23 cellular contexts compared by ENCODE assay signal in the genomic region with DNA sequence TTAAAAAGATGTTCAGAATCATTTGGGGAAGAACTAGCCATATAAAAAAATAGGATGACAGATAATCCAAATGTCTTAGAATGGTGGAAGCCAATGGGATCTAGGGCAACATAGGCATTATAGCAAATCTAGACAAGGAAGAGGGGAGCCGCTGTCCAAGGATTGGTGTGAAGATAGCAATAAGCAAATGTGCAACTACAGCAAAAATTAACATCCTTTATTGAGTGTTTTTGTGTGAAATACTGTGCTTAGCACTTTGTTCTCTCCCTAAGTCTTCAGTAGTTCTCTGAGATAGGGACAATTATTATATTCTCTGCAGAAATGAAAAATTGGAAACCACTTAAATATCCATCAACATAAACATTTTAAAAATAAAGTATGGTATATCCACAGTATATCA.
DNase-seq lines count a peak whose midpoint lies in the region; ATAC-seq, FAIRE-seq and TF ChIP-seq lines count a peak whose summit lies in the region.
"Had no signal": no experiment of that assay in that cellular context is flagged by ENCODE, and none has a peak within 500 bp of the region (broad histone marks: within the 10 kb centered on the region; RNA-seq: fewer than 3 reads in every experiment).

No MANE protein-coding gene starts in this region.

- TF ChIP-seq CTCF in A549 (IDR thresholded peaks at IDR 0.05), result no peak
- TF ChIP-seq CTCF in K562 (IDR thresholded peaks at IDR 0.05 in 2 of 3, conservative IDR thresholded peaks at IDR 0.05 in 1 of 3; ENCODE audit: insufficient read depth in 2 of 3, low read depth in 1 of 3, low read length in 3 of 3), result no peak
- no peak for TF ChIP-seq CTCF in chondrocyte (IDR thresholded peaks at IDR 0.05)

- no peak overlapping the region for H2AFZ ChIP-seq in K562 (ENCODE audit: low read depth, low read length)

- in situ Hi-C loops in K562 (cut with MboI), result no loop called here

- H3K27me3 Mint-ChIP-seq in activated naive CD4-positive, alpha-beta T cell treated with anti-CD3 and anti-CD28 coated beads, Interleukin-2, amount 10 ng/mL, durations not matched to agents 7 days and 5 days, result no peaks in the 10 kb centered on the region
- H3K27me3 Mint-ChIP-seq in activated naive CD4-positive, alpha-beta T cell treated with anti-CD3 and anti-CD28 coated beads for 36 hours (ENCODE audit: low read depth), result no peaks in the 10 kb centered on the region
- H3K27me3 Mint-ChIP-seq in chondrocyte (ENCODE audit: low read depth), result no peaks in the 10 kb centered on the region
- H3K27me3 Mint-ChIP-seq: CD4-positive, alpha-beta memory T cell; CD4-positive, CD25-positive, alpha-beta regulatory T cell; CD8-positive, alpha-beta memory T cell had no signal

- TF ChIP-seq EP300 in A549 (IDR thresholded peaks at IDR 0.05) (no peak), K562 (IDR thresholded peaks at IDR 0.05; ENCODE audit: low read length) (no peak)

- no peaks in the 10 kb centered on the region for H3K79me2 ChIP-seq in K562 (ENCODE audit: control insufficient read depth, insufficient read depth, low read length)

- TF ChIP-seq RAD21 in A549 (conservative IDR thresholded peaks at IDR 0.05 in 1 of 2, IDR thresholded peaks at IDR 0.05 in 1 of 2) (no peak), K562 (CRISPR knock-in tag; conservative IDR thresholded peaks at IDR 0.05 in 1 of 2, IDR thresholded peaks at IDR 0.05 in 1 of 2) (no peak)

- H3K9me3 Mint-ChIP-seq in activated naive CD4-positive, alpha-beta T cell treated with anti-CD3 and anti-CD28 coated beads, Interleukin-2, amount 10 ng/mL, durations not matched to agents 7 days and 5 days, result no peaks in the 10 kb centered on the region
- no peaks in the 10 kb centered on the region for H3K9me3 Mint-ChIP-seq in activated naive CD4-positive, alpha-beta T cell treated with anti-CD3 and anti-CD28 coated beads for 36 hours
- no peaks in the 10 kb centered on the region for H3K9me3 Mint-ChIP-seq in chondrocyte (ENCODE audit: low read depth)
- H3K9me3 Mint-ChIP-seq: CD14-positive monocyte; CD4-positive, alpha-beta memory T cell; CD8-positive, alpha-beta memory T cell had no signal

- H3K4me1 ChIP-seq in A549 (peaks cover 7% of the 10 kb centered on the region; the same call in 2 of the 3 replicates), K562 (replicated peaks in 1 of 2; ENCODE audit: control insufficient read depth in 2 of 2, insufficient read depth in 2 of 2, low read length in 2 of 2) (peaks cover 0 to 6% of the 10 kb centered on the region in 2 experiments; a peak in 2 of 5 replicates)
- H3K4me1 ChIP-seq: BE2C, BLaER1, Caco-2 had no signal

- H3K36me3 ChIP-seq in K562 (ENCODE audit: control insufficient read depth, insufficient read depth, low read length), result peaks cover 55% of the 10 kb centered on the region
- H3K36me3 ChIP-seq: BE2C had no signal

- H3K36me3 Mint-ChIP-seq in activated naive CD4-positive, alpha-beta T cell treated with anti-CD3 and anti-CD28 coated beads, Interleukin-2, amount 10 ng/mL, durations not matched to agents 7 days and 5 days, result peaks cover 28% of the 10 kb centered on the region
- H3K36me3 Mint-ChIP-seq in activated naive CD4-positive, alpha-beta T cell treated with anti-CD3 and anti-CD28 coated beads for 36 hours (ENCODE audit: low read depth), result peaks cover 45% of the 10 kb centered on the region
- peaks cover 9% of the 10 kb centered on the region for H3K36me3 Mint-ChIP-seq in chondrocyte (ENCODE audit: low read depth)

- H3K9ac ChIP-seq in K562 (ENCODE audit: insufficient read depth in 1 of 2, low read depth in 2 of 2, low read length in 2 of 2), result no peak overlapping the region
- H3K9ac ChIP-seq: BLaER1 had no signal

- H3K4me2 ChIP-seq in A549, result no peak overlapping the region
- H3K4me2 ChIP-seq in K562 (ENCODE audit: insufficient read depth, low read length), result no peak overlapping the region
- H3K4me2 ChIP-seq: BLaER1 had no signal

- H3K9me1 ChIP-seq in K562 (ENCODE audit: control insufficient read depth, insufficient read depth, low read length), result no peaks in the 10 kb centered on the region

- FAIRE-seq in A549 (lab: Jason Lieb, UNC) (no peak), K562 (lab: Jason Lieb, UNC) (no peak)
- FAIRE-seq: D721Med, G401.6, GM12891, GM19239 had no signal

- no peaks in the 10 kb centered on the region for H3K9me3 ChIP-seq in A549
- H3K9me3 ChIP-seq in K562 (replicated peaks; ENCODE audit: control insufficient read depth, insufficient read depth, low read depth, low read length), result no peaks in the 10 kb centered on the region
- H3K9me3 ChIP-seq: BE2C, Caco-2 had no signal

- intact Hi-C loops in activated naive CD4-positive, alpha-beta T cell treated with anti-CD3 and anti-CD28 coated beads for 36 hours (cut with micrococcal nuclease), result no loop called here
- intact Hi-C loops in K562 (cut with micrococcal nuclease), result no loop called here

- POLR2A ChIA-PET in A549 (lab: Yijun Ruan, JAX), result no interaction called here
- POLR2A ChIA-PET in K562 (lab: Yijun Ruan, JAX), result no interaction called here

- no peak overlapping the region for H3K27ac ChIP-seq in A549
- no peak overlapping the region for H3K27ac ChIP-seq in K562 (ENCODE audit: extremely low read depth, low read depth, low read length)
- H3K27ac ChIP-seq: 22Rv1, BLaER1 had no signal

- no TSS peak for BruUV-seq in K562 (replicated peaks; lab: Mats Ljungman, UMichigan)

- DNase-seq in activated naive CD4-positive, alpha-beta T cell treated with anti-CD3 and anti-CD28 coated beads, Interleukin-2, amount 10 ng/mL, durations not matched to agents 7 days and 5 days, result no peak
- DNase-seq in activated naive CD4-positive, alpha-beta T cell treated with anti-CD3 and anti-CD28 coated beads for 36 hours, result no peak
- DNase-seq in A549 (ENCODE audit: low read depth in 1 of 2, low spot score in 1 of 2) (no peak), K562 (ENCODE audit: extremely low read depth in 1 of 4, low spot score in 3 of 4) (no peak), COLO829 (ENCODE audit: low spot score) (no peak), chondrocyte (ENCODE audit: low spot score) (no peak)
- DNase-seq: ACHN; BE2C; C1 segment of cervical spinal cord; Caco-2; Calu3; CD4-positive, alpha-beta memory T cell; CD4-positive, CD25-positive, alpha-beta regulatory T cell; CD8-positive, alpha-beta memory T cell; DMS79 treated with DMSO at 0.1 percent for 48 hours; GF-D8 had no signal

- H3K27me3 ChIP-seq in K562 (ENCODE audit: control insufficient read depth in 2 of 2, insufficient read depth in 2 of 2, low read length in 2 of 2), result no peaks in the 10 kb centered on the region
- H3K27me3 ChIP-seq: BE2C, BLaER1 had no signal

- H3K4me1 Mint-ChIP-seq in activated naive CD4-positive, alpha-beta T cell treated with anti-CD3 and anti-CD28 coated beads, Interleukin-2, amount 10 ng/mL, durations not matched to agents 7 days and 5 days, result peaks cover 2% of the 10 kb centered on the region
- no peaks in the 10 kb centered on the region for H3K4me1 Mint-ChIP-seq in activated naive CD4-positive, alpha-beta T cell treated with anti-CD3 and anti-CD28 coated beads for 36 hours (ENCODE audit: low read depth)
- H3K4me1 Mint-ChIP-seq in chondrocyte (ENCODE audit: low read depth), result peaks cover 2% of the 10 kb centered on the region

- H3K4me3 ChIP-seq in A549 (no peak overlapping the region), K562 (no peak overlapping the region)
- H3K4me3 ChIP-seq: BLaER1 had no signal

- no peak for TF ChIP-seq POLR2A in A549 (IDR thresholded peaks at IDR 0.05; ENCODE audit: low read length)
- TF ChIP-seq POLR2A in K562 (conservative IDR thresholded peaks at IDR 0.05), result no peak

- H3K4me3 Mint-ChIP-seq in activated naive CD4-positive, alpha-beta T cell treated with anti-CD3 and anti-CD28 coated beads, Interleukin-2, amount 10 ng/mL, durations not matched to agents 7 days and 5 days, result no peak overlapping the region
- no peak overlapping the region for H3K4me3 Mint-ChIP-seq in activated naive CD4-positive, alpha-beta T cell treated with anti-CD3 and anti-CD28 coated beads for 36 hours
- no peak overlapping the region for H3K4me3 Mint-ChIP-seq in chondrocyte (ENCODE audit: unreplicated experiment)
- H3K4me3 Mint-ChIP-seq: CD14-positive monocyte; CD4-positive, alpha-beta memory T cell; CD4-positive, CD25-positive, alpha-beta regulatory T cell; CD8-positive, alpha-beta memory T cell had no signal

- CTCF ChIA-PET in activated naive CD4-positive, alpha-beta T cell treated with anti-CD3 and anti-CD28 coated beads, Interleukin-2, amount 10 ng/mL, durations not matched to agents 7 days and 5 days (lab: Charles Lee), result no interaction called here
- CTCF ChIA-PET in activated naive CD4-positive, alpha-beta T cell treated with anti-CD3 and anti-CD28 coated beads for 36 hours (lab: Charles Lee), result no interaction called here
- CTCF ChIA-PET in A549 (lab: Yijun Ruan, JAX), result no interaction called here
- CTCF ChIA-PET in K562 (lab: Yijun Ruan, JAX; ENCODE audit: low intra/inter-chr PET ratio), result no interaction called here

- 91% methylated on average over 1 of the region's 1 CpG for WGBS in A549 (ENCODE audit: missing lambda C conversion rate)
- WGBS in K562 (ENCODE audit: insufficient coverage, low coverage, missing lambda C conversion rate), result 89% methylated on average over 1 of the region's 1 CpG

- no peak for ATAC-seq in A549
- ATAC-seq in K562, result no peak

- peak overlapping the region; percentile 50 for H3K27ac Mint-ChIP-seq in activated naive CD4-positive, alpha-beta T cell treated with anti-CD3 and anti-CD28 coated beads, Interleukin-2, amount 10 ng/mL, durations not matched to agents 7 days and 5 days
- no peak overlapping the region for H3K27ac Mint-ChIP-seq in activated naive CD4-positive, alpha-beta T cell treated with anti-CD3 and anti-CD28 coated beads for 36 hours
- no peak overlapping the region for H3K27ac Mint-ChIP-seq in chondrocyte (ENCODE audit: unreplicated experiment)
- H3K27ac Mint-ChIP-seq: CD14-positive monocyte had no signal

- H4K20me1 ChIP-seq in K562 (replicated peaks; ENCODE audit: control insufficient read depth, insufficient read depth, low read length), result no peaks in the 10 kb centered on the region
- H4K20me1 ChIP-seq: BLaER1 had no signal

TF ChIP-seq in A549, 52 proteins besides CTCF, POLR2A, EP300 and RAD21:
- TF ChIP-seq MAFK (IDR thresholded peaks at IDR 0.05; ENCODE audit: partially characterized antibody), result peak; percentile 84
- no peak for TF ChIP-seq TFCP2L1 (CRISPR knock-in tag; IDR thresholded peaks at IDR 0.05)

TF ChIP-seq in K562, 482 proteins besides CTCF, POLR2A, EP300 and RAD21 (continues in another document):
- TF ChIP-seq, protein P1, sequence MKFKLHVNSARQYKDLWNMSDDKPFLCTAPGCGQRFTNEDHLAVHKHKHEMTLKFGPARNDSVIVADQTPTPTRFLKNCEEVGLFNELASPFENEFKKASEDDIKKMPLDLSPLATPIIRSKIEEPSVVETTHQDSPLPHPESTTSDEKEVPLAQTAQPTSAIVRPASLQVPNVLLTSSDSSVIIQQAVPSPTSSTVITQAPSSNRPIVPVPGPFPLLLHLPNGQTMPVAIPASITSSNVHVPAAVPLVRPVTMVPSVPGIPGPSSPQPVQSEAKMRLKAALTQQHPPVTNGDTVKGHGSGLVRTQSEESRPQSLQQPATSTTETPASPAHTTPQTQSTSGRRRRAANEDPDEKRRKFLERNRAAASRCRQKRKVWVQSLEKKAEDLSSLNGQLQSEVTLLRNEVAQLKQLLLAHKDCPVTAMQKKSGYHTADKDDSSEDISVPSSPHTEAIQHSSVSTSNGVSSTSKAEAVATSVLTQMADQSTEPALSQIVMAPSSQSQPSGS (CRISPR knock-in tag; IDR thresholded peaks at IDR 0.05), result no peak
- no peak for TF ChIP-seq L3MBTL2 (IDR thresholded peaks at IDR 0.05)
- no peak for TF ChIP-seq XRCC5 (IDR thresholded peaks at IDR 0.05; ENCODE audit: low read depth, low read length)
